32 cellular contexts compared by ENCODE assay signal in genomic region chr1:26041978-26042377, GRCh38. TPM values are rescaled to one million over a fixed set of nuclear protein-coding genes. Genes with fewer than 3 reads are reported as not detected.
"Had no signal": no experiment of that assay in that cellular context is flagged by ENCODE, and none has a peak within 500 bp of the region (broad histone marks: within the 10 kb centered on the region; RNA-seq: fewer than 3 reads in every experiment).

No MANE protein-coding gene starts in this region.

- ATAC-seq: naive thymus-derived CD8-positive, alpha-beta T cell; natural killer cell treated with Interleukin-12 subunit alpha and Interleukin-12 subunit beta and Interleukin-15 and Interleukin-18, amount 100 ng/mL, for 72 hours; psoas muscle; right cardiac atrium; right lobe of liver; stimulated activated effector memory CD8-positive, alpha-beta T cell treated with anti-CD3 and anti-CD28 coated beads, Interleukin-12 subunit alpha, Interleukin-12 subunit beta, amount 100 ng/mL, for 72 hours; stimulated activated naive B cell treated with anti-CD40 and anti-IgM and Interleukin-4, amounts not matched to agents 10 μg/mL and 1 μg/mL and 100 μg/mL, for 72 hours had no signal

- H3K27ac ChIP-seq: neutrophil, ovary, parathyroid adenoma, psoas muscle, right lobe of liver, sigmoid colon, stomach, thoracic aorta, thyroid gland, tibial nerve, upper lobe of left lung, vagina had no signal

- H3K9ac ChIP-seq: parathyroid adenoma had no signal

- H3K36me3 ChIP-seq: neutrophil, ovary, right lobe of liver, sigmoid colon, stomach, thoracic aorta, tibial nerve, upper lobe of left lung, vagina had no signal

- H3K4me1 ChIP-seq: parathyroid adenoma had no signal

- H3K27me3 ChIP-seq: thyroid gland, vagina had no signal

- H3K4me3 ChIP-seq: ovary, psoas muscle, right lobe of liver, sigmoid colon, stomach, thoracic aorta, thyroid gland, tibial nerve, upper lobe of left lung, vagina had no signal

- H2AFZ ChIP-seq: parathyroid adenoma had no signal

- H3K9me3 ChIP-seq: neutrophil, ovary, psoas muscle, right lobe of liver, sigmoid colon, stomach, thoracic aorta, thyroid gland, tibial nerve, upper lobe of left lung, vagina had no signal

- H3K79me2 ChIP-seq: parathyroid adenoma had no signal

- DNase-seq: naive thymus-derived CD8-positive, alpha-beta T cell; nephron progenitor cell; nucleus accumbens; psoas muscle; right cardiac atrium; right lobe of liver; sigmoid colon; small intestine; stimulated activated CD4-positive, alpha-beta T cell treated with anti-CD3 and anti-CD28 coated beads, Interleukin-15, amount 100 ng/mL, for 24 hours; stimulated activated CD4-positive, alpha-beta T cell treated with anti-CD3 and anti-CD28 coated beads, Interleukin-2, amount 100 ng/mL, for 24 hours; stimulated activated CD4-positive, alpha-beta T cell treated with anti-CD3 and anti-CD28 coated beads, Interleukin-2, amount 100 ng/mL, for 48 hours; stimulated activated CD4-positive, alpha-beta T cell treated with anti-CD3 and anti-CD28 coated beads, Interleukin-4, amount 100 ng/mL, for 24 hours; stimulated activated naive B cell treated with anti-CD40 and anti-IgM and Interleukin-4, amounts not matched to agents 10 μg/mL and 1 μg/mL and 100 μg/mL, for 72 hours; stimulated activated naive CD4-positive, alpha-beta T cell treated with Interleukin-2 at 50 U/mL for 16 hours; stomach; thyroid gland; trophoblast cell; upper lobe of left lung had no signal

- FAIRE-seq: small intestine, urothelium cell line had no signal

RNA-seq across cellular contexts. Expression of gene SLC30A2, which starts 3.9 kb away (rescaled TPM):
- total RNA-seq: naive thymus-derived CD8-positive, alpha-beta T cell; natural killer cell treated with Interleukin-12 subunit alpha and Interleukin-12 subunit beta and Interleukin-15 and Interleukin-18, amount 100 ng/mL, for 72 hours; neural crest cell; temporal lobe; thoracic aorta; tibial nerve; vagina had no signal
- polyA plus RNA-seq: ovary had no signal

RNA-seq across cellular contexts. Expression of gene EXTL1, which starts 20.4 kb away (rescaled TPM):
- total RNA-seq: natural killer cell treated with Interleukin-12 subunit alpha and Interleukin-12 subunit beta and Interleukin-15 and Interleukin-18, amount 100 ng/mL, for 72 hours; subcutaneous adipose tissue had no signal
- polyA plus RNA-seq: naive thymus-derived CD8-positive, alpha-beta T cell had no signal

RNA-seq across cellular contexts. Expression of gene TRIM63, which starts 25.5 kb away (rescaled TPM):
- total RNA-seq: naive thymus-derived CD8-positive, alpha-beta T cell; natural killer cell treated with Interleukin-12 subunit alpha and Interleukin-12 subunit beta and Interleukin-15 and Interleukin-18, amount 100 ng/mL, for 72 hours; neural crest cell; progenitor cell of endocrine pancreas; renal cortical epithelial cell; temporal lobe; thoracic aorta; vagina had no signal
- polyA plus RNA-seq: naive thymus-derived CD8-positive, alpha-beta T cell had no signal
